Comparison of ENCODE assay signal across 15 cellular contexts in the genomic region with DNA sequence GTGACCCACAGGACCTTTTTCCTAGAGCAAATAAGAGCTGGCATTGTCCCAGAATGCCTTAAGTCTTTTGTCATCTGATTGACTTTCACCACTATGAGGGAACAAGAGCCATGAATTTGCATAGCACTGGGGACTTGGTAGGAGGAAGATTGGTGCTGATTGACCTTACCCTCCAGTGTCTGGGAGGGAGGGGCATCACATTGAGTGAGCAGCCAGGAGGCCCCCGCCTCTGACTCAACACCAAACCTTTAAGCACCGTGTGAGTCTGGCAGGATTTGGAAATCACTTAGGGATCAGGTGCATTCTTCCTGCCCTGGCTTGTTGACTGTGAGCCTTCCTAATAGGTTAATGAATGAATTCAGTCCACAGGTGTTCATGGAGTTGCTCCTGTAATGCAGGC. TPM values are rescaled to one million over a fixed set of nuclear protein-coding genes. Genes with fewer than 3 reads are reported as not detected.
A peak's percentile ranks its signal among the peaks of the same experiment; 100 is the strongest.
DNase-seq lines count a peak whose midpoint lies in the region; ATAC-seq, FAIRE-seq and TF ChIP-seq lines count a peak whose summit lies in the region.
"Had no signal": no experiment of that assay in that cellular context is flagged by ENCODE, and none has a peak within 500 bp of the region (broad histone marks: within the 10 kb centered on the region; RNA-seq: fewer than 3 reads in every experiment).

No MANE protein-coding gene starts in this region.

- no peak overlapping the region for H3K27ac ChIP-seq in BLaER1 treated with 17β-estradiol and CSF1 and Interleukin-3, amounts not matched to agents 10 nM and 100 nM
- H3K27ac ChIP-seq in HEK293 (ENCODE audit: extremely low read depth, low read depth, low read length) = no peak overlapping the region
- H3K27ac ChIP-seq in RWPE1 = peak overlapping the region; percentile 90
- H3K27ac ChIP-seq in kidney (ENCODE audit: low read depth in 2 of 2, low read length in 2 of 2) = no peak overlapping the region
- H3K27ac ChIP-seq in left lung = no peak overlapping the region
- no peak overlapping the region for H3K27ac ChIP-seq in tibial artery

- peaks cover 0 to 49% (median 14%) of the 10 kb centered on the region in 11 experiments; a peak in 15 of 22 replicates for H4K20me1 ChIP-seq in BLaER1 treated with 17β-estradiol and CSF1 and Interleukin-3, amounts not matched to agents 10 nM and 100 nM

- H3K9ac ChIP-seq in BLaER1 treated with 17β-estradiol and CSF1 and Interleukin-3, amounts not matched to agents 10 nM and 100 nM = no peak overlapping the region
- H3K9ac ChIP-seq in kidney (ENCODE audit: low read length in 2 of 2) = no peak overlapping the region

- ATAC-seq in left lung = no peak
- no peak for ATAC-seq in HG03460 (IDR thresholded peaks at IDR 0.05; ENCODE audit: unreplicated experiment)
- ATAC-seq in GM21381 (IDR thresholded peaks at IDR 0.05; ENCODE audit: unreplicated experiment) = no peak
- ATAC-seq: stimulated activated naive CD8-positive, alpha-beta T cell treated with anti-CD3 and anti-CD28 coated beads, Interleukin-15, Interleukin-2, amounts not matched to agents 100 U/mL and 50 U/mL, for 24 hours had no signal

- CTCF ChIA-PET in HEK293 (lab: Yijun Ruan, JAX) = no interaction called here
- CTCF ChIA-PET in RWPE1 (lab: Yijun Ruan, JAX) = interaction anchor here (0.5 kb wide), 1 partner anchor 54 kb away, joined by 3 read pairs; no protein-coding TSS in a partner anchor

- H3K36me3 ChIP-seq in BLaER1 treated with 17β-estradiol and CSF1 and Interleukin-3, amounts not matched to agents 10 nM and 100 nM = no peaks in the 10 kb centered on the region
- H3K36me3 ChIP-seq in HEK293 (ENCODE audit: control insufficient read depth in 2 of 2, insufficient read depth in 1 of 2, low read length in 2 of 2) (no peaks in the 10 kb centered on the region), kidney (ENCODE audit: control insufficient read depth in 1 of 2, insufficient read depth in 2 of 2, low read length in 2 of 2) (no peaks in the 10 kb centered on the region), left lung (no peaks in the 10 kb centered on the region), tibial artery (no peaks in the 10 kb centered on the region)

- H3K4me2 ChIP-seq in BLaER1 treated with 17β-estradiol and CSF1 and Interleukin-3, amounts not matched to agents 10 nM and 100 nM = peak overlapping the region; percentile 47 to 96 (median 82); a peak in 20 of 22 replicates

- TF ChIP-seq CTCF in HEK293 (tag by site-specific recombination; IDR thresholded peaks at IDR 0.05) = no peak
- no peak for TF ChIP-seq CTCF in RWPE1 (conservative IDR thresholded peaks at IDR 0.05; ENCODE audit: low read depth)
- TF ChIP-seq CTCF in kidney (IDR thresholded peaks at IDR 0.05; ENCODE audit: borderline replicate concordance, extremely low read depth, insufficient read depth) = no peak
- TF ChIP-seq CTCF in left lung (IDR thresholded peaks at IDR 0.05) = no peak
- TF ChIP-seq CTCF in tibial artery (IDR thresholded peaks at IDR 0.05) = no peak

- peaks cover 0 to 70% (median 0%) of the 10 kb centered on the region in 11 experiments; a peak in 7 of 22 replicates for H3K27me3 ChIP-seq in BLaER1 treated with 17β-estradiol and CSF1 and Interleukin-3, amounts not matched to agents 10 nM and 100 nM
- H3K27me3 ChIP-seq in left lung = peaks cover 0 to 28% of the 10 kb centered on the region in 2 donors
- no peaks in the 10 kb centered on the region for H3K27me3 ChIP-seq in tibial artery

- FAIRE-seq in kidney (lab: Jason Lieb, UNC) = no peak
- FAIRE-seq: GM18507 had no signal

- DNase-seq in RWPE1 (ENCODE audit: low spot score) (peak; percentile 99), kidney (peak; percentile 79), left lung (no peak), tibial artery (no peak)
- DNase-seq: activated naive CD4-positive, alpha-beta T cell treated with Interleukin-2 at 50 U/mL for 16 hours; central memory CD4-positive, alpha-beta T cell; GDM1; NCI-H187 treated with DMSO at 0.1 percent for 48 hours; stimulated activated naive CD8-positive, alpha-beta T cell treated with anti-CD3 and anti-CD28 coated beads, Interleukin-15, Interleukin-2, amounts not matched to agents 100 U/mL and 50 U/mL, for 24 hours had no signal

- POLR2A ChIA-PET in HEK293 (lab: Yijun Ruan, JAX) = no interaction called here
- POLR2A ChIA-PET in RWPE1 (lab: Yijun Ruan, JAX; ENCODE audit: low non-redundant PET) = no interaction called here

- intact Hi-C loops in kidney (cut with DNase I) = no loop called here
- intact Hi-C loops in left lung (cut with DNase I) = no loop called here
- intact Hi-C loops in tibial artery (cut with DNase I; ENCODE audit: low total_unique reads) = no loop called here

- H3K4me3 ChIP-seq in BLaER1 treated with 17β-estradiol and CSF1 and Interleukin-3, amounts not matched to agents 10 nM and 100 nM = no peak overlapping the region
- H3K4me3 ChIP-seq in HEK293 (ENCODE audit: low read depth, low read length) (no peak overlapping the region), kidney (ENCODE audit: low read length in 2 of 2) (no peak overlapping the region), left lung (no peak overlapping the region), tibial artery (no peak overlapping the region)

- H3K9me3 ChIP-seq in BLaER1 treated with 17β-estradiol and CSF1 and Interleukin-3, amounts not matched to agents 10 nM and 100 nM (replicated peaks in 1 of 11) = no peaks in the 10 kb centered on the region; a peak in 1 of 22 replicates
- H3K9me3 ChIP-seq in HEK293 (ENCODE audit: control insufficient read depth, insufficient read depth, low read depth, low read length) = no peaks in the 10 kb centered on the region
- no peaks in the 10 kb centered on the region for H3K9me3 ChIP-seq in kidney (ENCODE audit: control insufficient read depth in 1 of 2, low read length in 2 of 2)
- H3K9me3 ChIP-seq in left lung = no peaks in the 10 kb centered on the region
- no peaks in the 10 kb centered on the region for H3K9me3 ChIP-seq in tibial artery

- H3K4me1 ChIP-seq in BLaER1 treated with 17β-estradiol and CSF1 and Interleukin-3, amounts not matched to agents 10 nM and 100 nM = peaks cover 35 to 81% (median 68%) of the 10 kb centered on the region in 10 experiments
- peaks cover 6% of the 10 kb centered on the region for H3K4me1 ChIP-seq in HEK293 (ENCODE audit: control insufficient read depth, insufficient read depth, low read length)
- H3K4me1 ChIP-seq in kidney (ENCODE audit: control insufficient read depth in 1 of 2, insufficient read depth in 1 of 2, low read depth in 1 of 2, low read length in 2 of 2) = no peaks in the 10 kb centered on the region
- H3K4me1 ChIP-seq in left lung = no peaks in the 10 kb centered on the region
- H3K4me1 ChIP-seq in tibial artery = peaks cover 0 to 17% (median 10%) of the 10 kb centered on the region in 4 donors

TF ChIP-seq in HEK293, 187 proteins besides CTCF, POLR2A, EP300 and RAD21:
- TF ChIP-seq ZNF202 (tag by site-specific recombination; IDR thresholded peaks at IDR 0.05; ENCODE audit: borderline replicate concordance) (no peak), ZNF341 (tag by site-specific recombination; IDR thresholded peaks at IDR 0.05; ENCODE audit: low read depth) (peak; percentile 31; the same call in 1 of the 2 replicates), ZNF23 (tag by site-specific recombination; IDR thresholded peaks at IDR 0.05; ENCODE audit: borderline replicate concordance) (no peak), ZFP37 (tag by site-specific recombination; IDR thresholded peaks at IDR 0.05) (no peak), OSR2 (tag by site-specific recombination; IDR thresholded peaks at IDR 0.05) (no peak), ZNF670 (tag by site-specific recombination; IDR thresholded peaks at IDR 0.05; ENCODE audit: low read depth) (no peak), ZNF791 (tag by site-specific recombination; IDR thresholded peaks at IDR 0.05) (no peak)

RNA-seq across cellular contexts. Expression of a gene that starts 40.7 kb away (rescaled TPM):
- total RNA-seq in kidney (4.8 TPM), left lung (1 to 10 TPM in 1 of 2 donors, under 1 TPM in 1; 0.93 to 1.6 TPM)
- polyA plus RNA-seq in kidney (ENCODE audit: insufficient read depth, low read depth, low replicate concordance) = 1.5 TPM
- total RNA-seq: RPMI7951 had no signal

Comparison
In these comparisons a context has a peak if more than half of its experiments do, and no peak if none do; other contexts are left out.
1. DNase-seq: peak in RWPE1 (single experiment) and kidney (single experiment); none in left lung (0 of 2) and tibial artery (0 of 2).